Comparison of ENCODE assay signal across 1 cellular context in the genomic region with DNA sequence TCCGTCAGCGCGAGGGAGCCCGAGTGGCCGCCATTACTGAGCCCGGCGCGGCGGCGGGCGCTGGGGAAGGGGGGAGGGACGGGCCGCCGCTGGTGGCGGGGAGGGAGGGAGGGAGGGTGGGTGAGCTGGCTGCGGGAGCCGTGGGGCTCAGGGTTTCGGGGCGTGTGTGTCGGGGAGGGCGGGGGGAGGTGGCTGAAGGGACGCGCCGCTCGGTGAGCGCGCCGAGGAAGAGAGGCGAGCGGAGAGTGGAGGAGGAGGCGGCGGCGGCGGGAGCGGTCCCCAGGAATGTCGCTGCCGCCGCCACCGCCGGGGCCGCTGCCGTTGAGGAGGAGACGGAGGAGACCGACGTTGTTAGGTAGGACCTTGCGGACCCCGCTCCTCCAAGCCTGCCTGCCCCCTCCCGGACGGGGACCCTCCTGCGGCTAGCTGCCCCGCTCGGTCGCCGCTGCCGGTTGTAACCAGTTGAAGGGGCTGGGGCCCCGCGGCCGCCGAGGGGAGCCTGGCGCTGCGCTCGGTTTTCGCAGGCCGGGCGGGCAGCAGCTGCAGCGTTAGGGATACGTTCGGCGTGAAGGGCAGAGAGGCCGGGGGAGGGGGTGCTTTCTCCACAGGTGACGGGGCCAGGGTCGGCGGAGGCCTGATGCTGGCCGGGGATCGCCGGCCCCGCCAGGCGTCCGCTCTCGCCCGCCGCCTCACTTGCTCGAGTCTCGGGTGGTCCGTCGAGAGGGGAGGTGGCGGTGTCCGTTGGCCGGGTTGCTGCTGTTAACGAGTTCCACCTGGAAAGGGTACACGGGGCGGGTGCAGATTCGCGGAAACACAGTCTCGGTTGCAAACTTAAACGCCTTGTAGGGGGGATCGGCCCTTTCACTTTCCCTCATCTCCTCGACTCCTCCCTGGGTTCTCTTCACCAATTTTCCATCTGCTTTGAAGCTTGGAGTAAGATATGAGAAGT.
TF ChIP-seq lines count a peak whose summit lies in the region.

A gene with protein sequence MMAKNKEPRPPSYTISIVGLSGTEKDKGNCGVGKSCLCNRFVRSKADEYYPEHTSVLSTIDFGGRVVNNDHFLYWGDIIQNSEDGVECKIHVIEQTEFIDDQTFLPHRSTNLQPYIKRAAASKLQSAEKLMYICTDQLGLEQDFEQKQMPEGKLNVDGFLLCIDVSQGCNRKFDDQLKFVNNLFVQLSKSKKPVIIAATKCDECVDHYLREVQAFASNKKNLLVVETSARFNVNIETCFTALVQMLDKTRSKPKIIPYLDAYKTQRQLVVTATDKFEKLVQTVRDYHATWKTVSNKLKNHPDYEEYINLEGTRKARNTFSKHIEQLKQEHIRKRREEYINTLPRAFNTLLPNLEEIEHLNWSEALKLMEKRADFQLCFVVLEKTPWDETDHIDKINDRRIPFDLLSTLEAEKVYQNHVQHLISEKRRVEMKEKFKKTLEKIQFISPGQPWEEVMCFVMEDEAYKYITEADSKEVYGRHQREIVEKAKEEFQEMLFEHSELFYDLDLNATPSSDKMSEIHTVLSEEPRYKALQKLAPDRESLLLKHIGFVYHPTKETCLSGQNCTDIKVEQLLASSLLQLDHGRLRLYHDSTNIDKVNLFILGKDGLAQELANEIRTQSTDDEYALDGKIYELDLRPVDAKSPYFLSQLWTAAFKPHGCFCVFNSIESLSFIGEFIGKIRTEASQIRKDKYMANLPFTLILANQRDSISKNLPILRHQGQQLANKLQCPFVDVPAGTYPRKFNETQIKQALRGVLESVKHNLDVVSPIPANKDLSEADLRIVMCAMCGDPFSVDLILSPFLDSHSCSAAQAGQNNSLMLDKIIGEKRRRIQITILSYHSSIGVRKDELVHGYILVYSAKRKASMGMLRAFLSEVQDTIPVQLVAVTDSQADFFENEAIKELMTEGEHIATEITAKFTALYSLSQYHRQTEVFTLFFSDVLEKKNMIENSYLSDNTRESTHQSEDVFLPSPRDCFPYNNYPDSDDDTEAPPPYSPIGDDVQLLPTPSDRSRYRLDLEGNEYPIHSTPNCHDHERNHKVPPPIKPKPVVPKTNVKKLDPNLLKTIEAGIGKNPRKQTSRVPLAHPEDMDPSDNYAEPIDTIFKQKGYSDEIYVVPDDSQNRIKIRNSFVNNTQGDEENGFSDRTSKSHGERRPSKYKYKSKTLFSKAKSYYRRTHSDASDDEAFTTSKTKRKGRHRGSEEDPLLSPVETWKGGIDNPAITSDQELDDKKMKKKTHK (N-terminal part only) (plus strand): TSS at position 224 of the 949 bp plus-strand sequence. CDS start 13,366 bp downstream, outside the sequence.

TF ChIP-seq in GM23338, 12 proteins besides CTCF, POLR2A, EP300 and RAD21 (continued from another document):
- TF ChIP-seq, protein P1, sequence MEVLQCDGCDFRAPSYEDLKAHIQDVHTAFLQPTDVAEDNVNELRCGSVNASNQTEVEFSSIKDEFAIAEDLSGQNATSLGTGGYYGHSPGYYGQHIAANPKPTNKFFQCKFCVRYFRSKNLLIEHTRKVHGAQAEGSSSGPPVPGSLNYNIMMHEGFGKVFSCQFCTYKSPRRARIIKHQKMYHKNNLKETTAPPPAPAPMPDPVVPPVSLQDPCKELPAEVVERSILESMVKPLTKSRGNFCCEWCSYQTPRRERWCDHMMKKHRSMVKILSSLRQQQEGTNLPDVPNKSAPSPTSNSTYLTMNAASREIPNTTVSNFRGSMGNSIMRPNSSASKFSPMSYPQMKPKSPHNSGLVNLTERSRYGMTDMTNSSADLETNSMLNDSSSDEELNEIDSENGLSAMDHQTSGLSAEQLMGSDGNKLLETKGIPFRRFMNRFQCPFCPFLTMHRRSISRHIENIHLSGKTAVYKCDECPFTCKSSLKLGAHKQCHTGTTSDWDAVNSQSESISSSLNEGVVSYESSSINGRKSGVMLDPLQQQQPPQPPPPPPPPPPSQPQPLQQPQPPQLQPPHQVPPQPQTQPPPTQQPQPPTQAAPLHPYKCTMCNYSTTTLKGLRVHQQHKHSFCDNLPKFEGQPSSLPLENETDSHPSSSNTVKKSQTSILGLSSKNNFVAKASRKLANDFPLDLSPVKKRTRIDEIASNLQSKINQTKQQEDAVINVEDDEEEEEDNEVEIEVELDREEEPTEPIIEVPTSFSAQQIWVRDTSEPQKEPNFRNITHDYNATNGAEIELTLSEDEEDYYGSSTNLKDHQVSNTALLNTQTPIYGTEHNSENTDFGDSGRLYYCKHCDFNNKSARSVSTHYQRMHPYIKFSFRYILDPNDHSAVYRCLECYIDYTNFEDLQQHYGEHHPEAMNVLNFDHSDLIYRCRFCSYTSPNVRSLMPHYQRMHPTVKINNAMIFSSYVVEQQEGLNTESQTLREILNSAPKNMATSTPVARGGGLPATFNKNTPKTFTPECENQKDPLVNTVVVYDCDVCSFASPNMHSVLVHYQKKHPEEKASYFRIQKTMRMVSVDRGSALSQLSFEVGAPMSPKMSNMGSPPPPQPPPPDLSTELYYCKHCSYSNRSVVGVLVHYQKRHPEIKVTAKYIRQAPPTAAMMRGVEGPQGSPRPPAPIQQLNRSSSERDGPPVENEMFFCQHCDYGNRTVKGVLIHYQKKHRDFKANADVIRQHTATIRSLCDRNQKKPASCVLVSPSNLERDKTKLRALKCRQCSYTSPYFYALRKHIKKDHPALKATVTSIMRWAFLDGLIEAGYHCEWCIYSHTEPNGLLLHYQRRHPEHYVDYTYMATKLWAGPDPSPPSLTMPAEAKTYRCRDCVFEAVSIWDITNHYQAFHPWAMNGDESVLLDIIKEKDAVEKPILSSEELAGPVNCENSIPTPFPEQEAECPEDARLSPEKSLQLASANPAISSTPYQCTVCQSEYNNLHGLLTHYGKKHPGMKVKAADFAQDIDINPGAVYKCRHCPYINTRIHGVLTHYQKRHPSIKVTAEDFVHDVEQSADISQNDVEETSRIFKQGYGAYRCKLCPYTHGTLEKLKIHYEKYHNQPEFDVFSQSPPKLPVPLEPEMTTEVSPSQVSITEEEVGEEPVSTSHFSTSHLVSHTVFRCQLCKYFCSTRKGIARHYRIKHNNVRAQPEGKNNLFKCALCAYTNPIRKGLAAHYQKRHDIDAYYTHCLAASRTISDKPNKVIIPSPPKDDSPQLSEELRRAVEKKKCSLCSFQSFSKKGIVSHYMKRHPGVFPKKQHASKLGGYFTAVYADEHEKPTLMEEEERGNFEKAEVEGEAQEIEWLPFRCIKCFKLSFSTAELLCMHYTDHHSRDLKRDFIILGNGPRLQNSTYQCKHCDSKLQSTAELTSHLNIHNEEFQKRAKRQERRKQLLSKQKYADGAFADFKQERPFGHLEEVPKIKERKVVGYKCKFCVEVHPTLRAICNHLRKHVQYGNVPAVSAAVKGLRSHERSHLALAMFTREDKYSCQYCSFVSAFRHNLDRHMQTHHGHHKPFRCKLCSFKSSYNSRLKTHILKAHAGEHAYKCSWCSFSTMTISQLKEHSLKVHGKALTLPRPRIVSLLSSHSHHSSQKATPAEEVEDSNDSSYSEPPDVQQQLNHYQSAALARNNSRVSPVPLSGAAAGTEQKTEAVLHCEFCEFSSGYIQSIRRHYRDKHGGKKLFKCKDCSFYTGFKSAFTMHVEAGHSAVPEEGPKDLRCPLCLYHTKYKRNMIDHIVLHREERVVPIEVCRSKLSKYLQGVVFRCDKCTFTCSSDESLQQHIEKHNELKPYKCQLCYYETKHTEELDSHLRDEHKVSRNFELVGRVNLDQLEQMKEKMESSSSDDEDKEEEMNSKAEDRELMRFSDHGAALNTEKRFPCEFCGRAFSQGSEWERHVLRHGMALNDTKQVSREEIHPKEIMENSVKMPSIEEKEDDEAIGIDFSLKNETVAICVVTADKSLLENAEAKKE (CRISPR knock-in tag; IDR thresholded peaks at IDR 0.05): no peak
- TF ChIP-seq EZH2 (IDR thresholded peaks at IDR 0.05; ENCODE audit: low read depth, unreplicated experiment) (no peak), POLR2AphosphoS5 (IDR thresholded peaks at IDR 0.05; ENCODE audit: low read depth) (no peak; the same call in 1 of the 2 replicates)
- TF ChIP-seq, protein P2, sequence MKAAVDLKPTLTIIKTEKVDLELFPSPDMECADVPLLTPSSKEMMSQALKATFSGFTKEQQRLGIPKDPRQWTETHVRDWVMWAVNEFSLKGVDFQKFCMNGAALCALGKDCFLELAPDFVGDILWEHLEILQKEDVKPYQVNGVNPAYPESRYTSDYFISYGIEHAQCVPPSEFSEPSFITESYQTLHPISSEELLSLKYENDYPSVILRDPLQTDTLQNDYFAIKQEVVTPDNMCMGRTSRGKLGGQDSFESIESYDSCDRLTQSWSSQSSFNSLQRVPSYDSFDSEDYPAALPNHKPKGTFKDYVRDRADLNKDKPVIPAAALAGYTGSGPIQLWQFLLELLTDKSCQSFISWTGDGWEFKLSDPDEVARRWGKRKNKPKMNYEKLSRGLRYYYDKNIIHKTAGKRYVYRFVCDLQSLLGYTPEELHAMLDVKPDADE (IDR thresholded peaks at IDR 0.05): no peak
TF ChIP-seq in GM23338: peak in this region for 0.
